In the genomic region with DNA sequence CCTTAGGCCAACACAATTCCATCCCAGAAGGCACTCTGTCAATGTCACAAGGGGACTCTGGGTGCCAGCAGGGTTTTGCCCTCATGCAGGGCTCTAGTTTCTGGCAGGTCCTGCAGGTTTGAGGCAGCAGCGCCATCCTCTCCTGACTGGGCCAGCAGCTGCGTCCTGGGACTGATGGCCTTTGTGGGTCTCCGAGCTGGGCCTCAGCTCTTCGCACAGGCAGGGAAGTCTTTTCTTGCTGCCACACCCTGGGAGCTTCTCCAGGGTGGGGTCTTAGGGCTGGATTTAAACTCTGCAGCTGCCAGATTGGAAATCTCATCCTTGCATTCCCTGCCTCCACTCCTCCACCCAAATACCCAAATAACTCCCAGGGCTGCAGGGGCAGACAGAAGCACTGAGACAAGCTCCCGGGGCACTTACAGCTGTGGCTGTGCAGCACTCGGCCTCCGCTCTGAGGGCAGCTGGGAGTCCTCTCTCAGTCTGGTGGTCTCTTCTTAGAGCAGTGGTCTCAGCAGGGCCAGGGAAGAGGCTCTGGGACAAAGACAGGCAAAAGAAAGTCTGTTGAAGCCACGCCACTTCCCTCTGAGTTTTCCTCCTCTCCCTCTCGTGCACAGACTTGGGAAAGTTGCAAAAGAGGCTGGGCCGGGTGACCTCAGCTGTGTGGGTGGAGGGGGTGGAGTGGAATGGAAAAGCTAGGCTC, we compare ENCODE assay signal across 8 cellular contexts. TPM values are rescaled to one million over a fixed set of nuclear protein-coding genes. Genes with fewer than 3 reads are reported as not detected.
DNase-seq lines count a peak whose midpoint lies in the region; ATAC-seq and TF ChIP-seq lines count a peak whose summit lies in the region.

A gene with protein sequence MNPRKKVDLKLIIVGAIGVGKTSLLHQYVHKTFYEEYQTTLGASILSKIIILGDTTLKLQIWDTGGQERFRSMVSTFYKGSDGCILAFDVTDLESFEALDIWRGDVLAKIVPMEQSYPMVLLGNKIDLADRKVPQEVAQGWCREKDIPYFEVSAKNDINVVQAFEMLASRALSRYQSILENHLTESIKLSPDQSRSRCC (minus strand): TSS at position 563 of the 700 bp plus-strand sequence. CDS start 9,260 bp downstream, outside the sequence.

- CTCF ChIA-PET in GM10248 (lab: Yijun Ruan, JAX) = interaction anchor here (0.8 to 1.4 kb wide), 6 partner anchors 9 to 211 kb away, joined by 3 to 4 read pairs (median 3); no protein-coding TSS in a partner anchor

- POLR2A ChIA-PET in GM10248 (lab: Yijun Ruan, JAX) = no interaction called here

- peaks cover 9% of the 10 kb centered on the region for H3K27me3 Mint-ChIP-seq in endothelial cell (ENCODE audit: unreplicated experiment)

- DNase-seq in stimulated activated CD4-positive, alpha-beta T cell treated with anti-CD3 and anti-CD28 coated beads, Interleukin-15, amount 100 ng/mL, for 24 hours = peak; percentile 22
- DNase-seq in stimulated activated CD4-positive, alpha-beta T cell treated with anti-CD3 and anti-CD28 coated beads, Interleukin-12 subunit alpha, Interleukin-12 subunit beta, amount 100 ng/mL, for 4 hours = no peak
- DNase-seq in endothelial cell (ENCODE audit: low spot score) = no peak
- DNase-seq in mucosa of gallbladder (ENCODE audit: low spot score) = peak; percentile 73
- no peak for DNase-seq in DMS79 (lab: John Stamatoyannopoulos, UW)
- no peak for DNase-seq in GM10248 (ENCODE audit: extremely low spot score)

- no peak for ATAC-seq in HG03442 (IDR thresholded peaks at IDR 0.05; ENCODE audit: unreplicated experiment)
- no peak for ATAC-seq in HG03571 (IDR thresholded peaks at IDR 0.05; ENCODE audit: unreplicated experiment)

- no peaks in the 10 kb centered on the region for H3K9me3 Mint-ChIP-seq in endothelial cell (ENCODE audit: unreplicated experiment)

- peak within 1 kb of the TSS; percentile 1 for H3K4me3 Mint-ChIP-seq in endothelial cell (ENCODE audit: unreplicated experiment)

- TF ChIP-seq CTCF in endothelial cell (IDR thresholded peaks at IDR 0.05; ENCODE audit: unreplicated experiment) (no peak), GM10248 (IDR thresholded peaks at IDR 0.05; ENCODE audit: control extremely low read depth, extremely low read depth, low read depth, missing control alignments) (no peak)

- peaks cover 3% of the 10 kb centered on the region for H3K4me1 Mint-ChIP-seq in endothelial cell (ENCODE audit: unreplicated experiment)

- no peaks in the 10 kb centered on the region for H3K36me3 Mint-ChIP-seq in endothelial cell (ENCODE audit: low read depth, unreplicated experiment)

- H3K27ac Mint-ChIP-seq in endothelial cell (ENCODE audit: unreplicated experiment) = peak within 1 kb of the TSS; percentile 26

RNA-seq across cellular contexts. Expression of the gene that starts here (rescaled TPM):
- total RNA-seq in endothelial cell (ENCODE audit: unreplicated experiment) (not detected), mucosa of gallbladder (18.7 TPM)

Comparison
In these comparisons a context has a peak if more than half of its experiments do, and no peak if none do; other contexts are left out.
1. RNA of the gene that starts here (total RNA-seq): 18.7 TPM in mucosa of gallbladder (single experiment); not detected in endothelial cell (single experiment); every median in the first group is over 10 times any median in the second.
2. DNase-seq: peak in stimulated activated CD4-positive, alpha-beta T cell treated with anti-CD3 and anti-CD28 coated beads, Interleukin-15, amount 100 ng/mL, for 24 hours (single experiment) and mucosa of gallbladder (single experiment); none in stimulated activated CD4-positive, alpha-beta T cell treated with anti-CD3 and anti-CD28 coated beads, Interleukin-12 subunit alpha, Interleukin-12 subunit beta, amount 100 ng/mL, for 4 hours (single experiment), endothelial cell (single experiment), DMS79 (single experiment) and GM10248 (single experiment).